Comparison of ENCODE assay signal across 2 cellular contexts in the genomic region with DNA sequence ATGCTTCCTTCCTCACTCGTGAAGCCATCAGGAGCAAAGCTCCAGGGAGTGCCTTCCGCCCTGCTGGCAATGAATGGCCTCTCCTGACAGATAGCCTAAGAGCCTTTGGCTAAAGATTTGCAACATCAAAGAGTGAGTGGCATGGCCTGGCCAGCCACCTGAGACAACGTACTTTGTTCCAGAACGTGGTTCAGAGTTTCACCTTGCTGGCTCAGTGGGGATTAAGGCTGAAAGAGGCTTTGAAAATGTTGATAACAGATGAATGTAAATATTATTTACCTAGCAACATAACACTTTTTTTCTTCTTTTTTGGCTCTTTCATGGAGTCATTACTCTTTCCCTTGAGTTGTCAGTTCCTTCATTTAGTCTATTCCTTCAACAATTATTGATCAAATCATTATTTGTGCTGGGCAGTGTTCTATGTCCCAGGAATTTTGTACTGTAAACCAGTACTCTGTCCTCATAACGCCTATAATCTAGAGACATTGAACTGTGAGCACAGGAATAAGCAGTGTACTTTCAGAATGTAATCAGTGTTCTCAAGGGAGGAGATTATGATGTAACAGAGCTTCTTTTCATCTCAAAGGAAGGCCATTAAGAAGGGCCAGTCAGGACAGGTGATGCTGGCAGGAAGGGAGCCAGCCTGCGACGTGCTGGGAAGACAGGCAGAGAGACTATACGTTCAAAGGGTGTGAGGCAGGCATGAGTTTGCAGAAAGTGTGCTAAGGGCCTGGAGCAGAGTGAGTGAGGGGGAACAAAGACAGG.
TF ChIP-seq lines count a peak whose summit lies in the region.

No MANE protein-coding gene starts in this region.

TF ChIP-seq in H1, 55 proteins besides CTCF, POLR2A, EP300 and RAD21:
- TF ChIP-seq, protein P1, sequence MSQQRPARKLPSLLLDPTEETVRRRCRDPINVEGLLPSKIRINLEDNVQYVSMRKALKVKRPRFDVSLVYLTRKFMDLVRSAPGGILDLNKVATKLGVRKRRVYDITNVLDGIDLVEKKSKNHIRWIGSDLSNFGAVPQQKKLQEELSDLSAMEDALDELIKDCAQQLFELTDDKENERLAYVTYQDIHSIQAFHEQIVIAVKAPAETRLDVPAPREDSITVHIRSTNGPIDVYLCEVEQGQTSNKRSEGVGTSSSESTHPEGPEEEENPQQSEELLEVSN (IDR thresholded peaks at IDR 0.05), result peak; percentile 26; the same call in 1 of the 2 replicates
- TF ChIP-seq CTBP2 (IDR thresholded peaks at IDR 0.05; ENCODE audit: borderline replicate concordance, insufficient read depth, insufficient read length, low read length) (no peak), HDAC6 (IDR thresholded peaks at IDR 0.05; ENCODE audit: low read depth, low read length) (no peak), CBX8 (IDR thresholded peaks at IDR 0.05; ENCODE audit: borderline replicate concordance, low read depth, low read length) (no peak), RXRA (IDR thresholded peaks at IDR 0.05; ENCODE audit: insufficient read depth, low read depth, low read length) (no peak), SIN3A (conservative IDR thresholded peaks at IDR 0.05 in 1 of 2, IDR thresholded peaks at IDR 0.05 in 1 of 2; ENCODE audit: low read depth in 1 of 2, low read length in 2 of 2) (0 out of 4 replicates have a peak, but pooled peaks of 1 of the 2 experiments have one; percentile 40)
- TF ChIP-seq, protein P2, sequence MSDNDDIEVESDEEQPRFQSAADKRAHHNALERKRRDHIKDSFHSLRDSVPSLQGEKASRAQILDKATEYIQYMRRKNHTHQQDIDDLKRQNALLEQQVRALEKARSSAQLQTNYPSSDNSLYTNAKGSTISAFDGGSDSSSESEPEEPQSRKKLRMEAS (IDR thresholded peaks at IDR 0.05), result peak; percentile 56
TF ChIP-seq in H1: peak in this region for 3.

TF ChIP-seq in HEK293T, 16 proteins besides CTCF, POLR2A, EP300 and RAD21:
- no peak for TF ChIP-seq NFRKB (IDR thresholded peaks at IDR 0.05)
- no peak for TF ChIP-seq ZNF384 (IDR thresholded peaks at IDR 0.05)
